In the genomic region with DNA sequence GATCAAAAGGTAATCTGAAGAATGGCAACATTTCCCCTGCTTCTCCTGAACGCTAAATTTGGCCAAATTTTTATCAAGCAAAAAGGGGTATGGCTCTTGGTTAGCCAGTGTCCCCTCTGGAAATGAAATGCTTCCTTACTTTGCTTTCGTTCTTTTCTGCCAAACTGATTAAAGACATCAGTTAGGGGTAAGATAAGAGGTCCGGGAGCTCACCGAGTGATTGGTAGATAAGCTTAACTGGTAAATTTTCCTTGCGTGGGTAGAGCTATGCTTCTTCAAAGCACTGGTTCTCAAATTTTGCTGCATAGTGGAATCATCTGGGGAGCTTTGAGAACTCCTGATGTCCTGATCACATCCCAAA, we compare ENCODE assay signal across 8 cellular contexts.
DNase-seq lines count a peak whose midpoint lies in the region; ATAC-seq and TF ChIP-seq lines count a peak whose summit lies in the region.

No MANE protein-coding gene starts in this region.

- no peak overlapping the region for H2AFZ ChIP-seq in H9 (ENCODE audit: low read length)

- no peak overlapping the region for H3K27ac ChIP-seq in H9 (ENCODE audit: insufficient read length, low read depth, low read length)
- peak overlapping the region; percentile 82 for H3K27ac ChIP-seq in foreskin keratinocyte

- no peak overlapping the region for H2BK12ac ChIP-seq in H9 (ENCODE audit: insufficient read length, low read depth, low read length)

- CTCF ChIA-PET in T-cell (lab: Charles Lee) = interaction anchor here in 1 of 2 donors (0.9 to 1.4 kb wide), 2 partner anchors 51 to 261 kb away, joined by 3 to 4 read pairs; no protein-coding TSS in a partner anchor

- no peaks in the 10 kb centered on the region for H3K79me2 ChIP-seq in H9 (ENCODE audit: insufficient read depth, low read length)

- H3K79me1 ChIP-seq in H9 (ENCODE audit: insufficient read depth, low read depth, low read length, poor library complexity, severe bottlenecking) = no peaks in the 10 kb centered on the region

- H3K4me3 Mint-ChIP-seq in H9 = peak overlapping the region; percentile 78 to 85
- peak overlapping the region; percentile 86 to 91 (median 91) for H3K4me3 Mint-ChIP-seq in T-cell

- ATAC-seq in T-cell (replicated peaks in 1 of 4) (no peak), foreskin keratinocyte (peak; percentile 0), HG02973 (IDR thresholded peaks at IDR 0.05; ENCODE audit: unreplicated experiment) (no peak)

- H3K23ac ChIP-seq in H9 (ENCODE audit: insufficient read length, low read depth, low read length) = no peak overlapping the region

- no peaks in the 10 kb centered on the region for H3K36me3 ChIP-seq in skeletal muscle satellite cell (ENCODE audit: insufficient read depth, low read length)

- TF ChIP-seq CTCF in H9 (conservative IDR thresholded peaks at IDR 0.05) (no peak), foreskin keratinocyte (conservative IDR thresholded peaks at IDR 0.05) (no peak)

- H3K4me1 ChIP-seq in H9 (ENCODE audit: insufficient read depth, low read length) (no peaks in the 10 kb centered on the region; the same call in 1 of the 2 replicates), foreskin keratinocyte (peaks cover 6% of the 10 kb centered on the region), skeletal muscle satellite cell (ENCODE audit: control insufficient read depth, insufficient read depth, low read length) (peaks cover 23% of the 10 kb centered on the region)

- H3K27me3 ChIP-seq in H9 (ENCODE audit: insufficient read depth, low read length) = peaks cover 25% of the 10 kb centered on the region; the same call in 1 of the 2 replicates
- peaks cover 52% of the 10 kb centered on the region for H3K27me3 ChIP-seq in foreskin keratinocyte
- peaks cover 38% of the 10 kb centered on the region for H3K27me3 ChIP-seq in skeletal muscle satellite cell (ENCODE audit: control insufficient read depth, insufficient read depth, low read length)

- in situ Hi-C loops in KBM-7 (cut with MboI; ENCODE audit: low pct_unique_long_range_greater_than_20kb, low sequenced_read_pairs) = no loop called here

- H3K27me3 Mint-ChIP-seq in H9 (ENCODE audit: low read depth) = peaks cover 80% of the 10 kb centered on the region
- peaks cover 0 to 17% of the 10 kb centered on the region in 2 donors for H3K27me3 Mint-ChIP-seq in T-cell

- H3K9me3 ChIP-seq in H9 (ENCODE audit: control insufficient read depth, low read depth, low read length) (no peaks in the 10 kb centered on the region), skeletal muscle satellite cell (replicated peaks; ENCODE audit: low read length) (no peaks in the 10 kb centered on the region)

- no peak overlapping the region for H2AK5ac ChIP-seq in H9 (ENCODE audit: insufficient read length, low read length)

- no CpG with 5 or more reads among the region's 5 CpGs for WGBS in H9 (ENCODE audit: extremely low coverage, insufficient read length, low lambda C conversion rate)

- H3K27ac Mint-ChIP-seq in H9 (no peak overlapping the region), T-cell (peak overlapping the region; percentile 69 to 70)

- H3K18ac ChIP-seq in H9 (ENCODE audit: insufficient read length, low read depth, low read length) = no peak overlapping the region

- no peak overlapping the region for H3K4ac ChIP-seq in H9 (ENCODE audit: low read depth, low read length)

- H3K9me3 Mint-ChIP-seq in H9 (no peaks in the 10 kb centered on the region), T-cell (no peaks in the 10 kb centered on the region)

- no peak overlapping the region for H4K91ac ChIP-seq in H9 (ENCODE audit: insufficient read length, low read depth, low read length)

- H3K4me3 ChIP-seq in skeletal muscle satellite cell (ENCODE audit: low read length) = peak overlapping the region; percentile 70

- no peaks in the 10 kb centered on the region for H3K36me3 Mint-ChIP-seq in H9 (ENCODE audit: insufficient read depth in 1 of 3, low read depth in 3 of 3)
- no peaks in the 10 kb centered on the region for H3K36me3 Mint-ChIP-seq in T-cell

- no peak overlapping the region for H3K56ac ChIP-seq in H9 (ENCODE audit: insufficient read length, low read depth, low read length)

- H3K4me1 Mint-ChIP-seq in H9 = peaks cover 25% of the 10 kb centered on the region in 2 experiments
- peaks cover 27 to 33% (median 28%) of the 10 kb centered on the region in 3 donors for H3K4me1 Mint-ChIP-seq in T-cell

- POLR2A ChIA-PET in T-cell (lab: Charles Lee) = interaction anchor here in 1 of 2 donors (0.6 kb wide), 1 partner anchor 116 kb away, joined by 3 read pairs; no protein-coding TSS in a partner anchor

- H2BK15ac ChIP-seq in H9 (ENCODE audit: low read depth, low read length) = no peak overlapping the region

- H4K20me1 ChIP-seq in H9 (ENCODE audit: control insufficient read depth, insufficient read depth, insufficient read length) = no peaks in the 10 kb centered on the region

- no peak overlapping the region for H3T11ph ChIP-seq in H9 (ENCODE audit: low read length)

- H2BK20ac ChIP-seq in H9 (ENCODE audit: low read depth, low read length, poor library complexity, severe bottlenecking) = no peak overlapping the region

- no peak overlapping the region for H4K8ac ChIP-seq in H9 (replicated peaks; ENCODE audit: insufficient read length, low read depth, low read length)

- DNase-seq in H9 (no peak), T-cell (no peak), foreskin keratinocyte (peak in 1 of 2 donors; percentile 25), NCI-H2107 treated with DMSO at 0.1 percent for 48 hours (lab: John Stamatoyannopoulos, UW; ENCODE audit: unreplicated experiment) (no peak), NCI-H1092 treated with DMSO at 0.1 percent for 48 hours (lab: John Stamatoyannopoulos, UW) (no peak), KBM-7 (no peak)

- no peak overlapping the region for H2BK5ac ChIP-seq in H9 (ENCODE audit: insufficient read length, low read length)

- no peak overlapping the region for H4K5ac ChIP-seq in H9 (ENCODE audit: insufficient read length, low read depth, low read length)

- peak overlapping the region; percentile 62 for H3K4me2 ChIP-seq in H9 (ENCODE audit: insufficient read depth, insufficient read length, low read length)
- peak overlapping the region; percentile 88 for H3K4me2 ChIP-seq in skeletal muscle satellite cell (ENCODE audit: low read length)

- H3K9ac ChIP-seq in H9 (ENCODE audit: extremely low read depth, insufficient read length, low read length) = peak overlapping the region; percentile 1
- H3K9ac ChIP-seq in skeletal muscle satellite cell (ENCODE audit: low read depth, low read length) = peak overlapping the region; percentile 52

- peaks cover 21% of the 10 kb centered on the region for H3K23me2 ChIP-seq in H9 (ENCODE audit: insufficient read length, low read depth, low read length, poor library complexity, severe bottlenecking)

- no peak overlapping the region for H3K14ac ChIP-seq in H9 (ENCODE audit: insufficient read depth, low read length)

- no peak overlapping the region for H2BK120ac ChIP-seq in H9 (ENCODE audit: low read depth, low read length, poor library complexity, severe bottlenecking)

Comparison
In these comparisons a context has a peak if more than half of its experiments do, and no peak if none do; other contexts are left out.
1. H3K27ac Mint-ChIP-seq: peak in T-cell (2 of 2); none in H9 (0 of 3).